In genomic region chr16:80596507-80597207, GRCh38 we compare ENCODE assay signal across 32 cellular contexts. TPM values are rescaled to one million over a fixed set of nuclear protein-coding genes. Genes with fewer than 3 reads are reported as not detected.
"Had no signal": no experiment of that assay in that cellular context is flagged by ENCODE, and none has a peak within 500 bp of the region (broad histone marks: within the 10 kb centered on the region; RNA-seq: fewer than 3 reads in every experiment).

No MANE protein-coding gene starts in this region.

- H3K27ac Mint-ChIP-seq: naive thymus-derived CD8-positive, alpha-beta T cell; nephron; stimulated activated memory B cell treated with anti-CD40 and anti-IgM and Interleukin-4, amounts not matched to agents 10 μg/mL and 1 μg/mL and 100 μg/mL, for 72 hours; stimulated activated naive CD8-positive, alpha-beta T cell treated with anti-CD3 and anti-CD28 coated beads, Interleukin-15, amount 100 ng/mL, for 72 hours; type B pancreatic cell had no signal

- H3K36me3 ChIP-seq: left lung, lower lobe of right lung, pancreas, prostate gland, tibial nerve, vagina had no signal

- H3K4me1 ChIP-seq: left lung, lower lobe of right lung, pancreas, prostate gland, tibial nerve, vagina had no signal

- H3K27ac ChIP-seq: left lung, lower lobe of right lung, pancreas, prostate gland, tibial nerve, vagina had no signal

- H3K4me2 ChIP-seq: smooth muscle cell had no signal

- H3K9me3 Mint-ChIP-seq: type B pancreatic cell had no signal

- H3K27me3 Mint-ChIP-seq: stimulated activated memory B cell treated with anti-CD40 and anti-IgM and Interleukin-4, amounts not matched to agents 10 μg/mL and 1 μg/mL and 100 μg/mL, for 72 hours; type B pancreatic cell had no signal

- H3K27me3 ChIP-seq: left lung, pancreas, tibial nerve, vagina had no signal

- ATAC-seq: left colon; left lung; lower lobe of right lung; naive thymus-derived CD8-positive, alpha-beta T cell; pancreas; right cardiac atrium; stimulated activated memory B cell treated with anti-CD40 and anti-IgM and Interleukin-4, amounts not matched to agents 10 μg/mL and 1 μg/mL and 100 μg/mL, for 72 hours; stimulated activated naive CD8-positive, alpha-beta T cell treated with anti-CD3 and anti-CD28 coated beads, Interleukin-15, amount 100 ng/mL, for 72 hours had no signal

- H3K4me3 ChIP-seq: left lung, lower lobe of right lung, pancreas, prostate gland, smooth muscle cell, tibial nerve, vagina had no signal

- H3K9me3 ChIP-seq: left lung, lower lobe of right lung, pancreas, prostate gland, tibial nerve, vagina had no signal

- H3K36me3 Mint-ChIP-seq: type B pancreatic cell had no signal

- DNase-seq: hypothalamus; immature natural killer cell; kidney; left colon; left lung; lower lobe of right lung; mammary epithelial cell; mesenchymal stem cell; naive thymus-derived CD8-positive, alpha-beta T cell; nucleus accumbens; pancreas; posterior cingulate gyrus; retina; right cardiac atrium; stimulated activated CD4-positive, alpha-beta T cell treated with anti-CD3 and anti-CD28 coated beads, Interleukin-1b, Interleukin-23, amount 100 ng/mL, for 48 hours; stimulated activated CD4-positive, alpha-beta T cell treated with anti-CD3 and anti-CD28 coated beads, Interleukin-2, amount 100 ng/mL, for 48 hours; stimulated activated CD4-positive, alpha-beta T cell treated with anti-CD3 and anti-CD28 coated beads, Interleukin-4, amount 100 ng/mL, for 4 hours; stimulated activated CD8-positive, alpha-beta memory T cell treated with anti-CD3 and anti-CD28 coated beads, Interleukin-4, amount 100 ng/mL, for 48 hours; stimulated activated naive CD4-positive, alpha-beta T cell treated with Interleukin-2 at 50 U/mL for 16 hours; stimulated activated naive CD8-positive, alpha-beta T cell treated with anti-CD3 and anti-CD28 coated beads, Interleukin-15, amount 100 ng/mL, for 72 hours; substantia nigra had no signal

- FAIRE-seq: islet of Langerhans, kidney, pancreas had no signal

- H3K4me1 Mint-ChIP-seq: neural crest cell; stimulated activated memory B cell treated with anti-CD40 and anti-IgM and Interleukin-4, amounts not matched to agents 10 μg/mL and 1 μg/mL and 100 μg/mL, for 72 hours had no signal

- H3K4me3 Mint-ChIP-seq: naive thymus-derived CD8-positive, alpha-beta T cell; nephron; neural crest cell; stimulated activated memory B cell treated with anti-CD40 and anti-IgM and Interleukin-4, amounts not matched to agents 10 μg/mL and 1 μg/mL and 100 μg/mL, for 72 hours; stimulated activated naive CD8-positive, alpha-beta T cell treated with anti-CD3 and anti-CD28 coated beads, Interleukin-15, amount 100 ng/mL, for 72 hours; type B pancreatic cell had no signal

RNA-seq across cellular contexts. Expression of gene DYNLRB2, which starts 55.9 kb away (rescaled TPM):
- total RNA-seq: liver, neural crest cell, osteoblast, vagina had no signal
- polyA plus RNA-seq: mammary epithelial cell, right cardiac atrium, smooth muscle cell had no signal
